Comparison of ENCODE assay signal across 19 cellular contexts in genomic region chr2:33014268-33014667, GRCh38.
DNase-seq lines count a peak whose midpoint lies in the region; ATAC-seq, FAIRE-seq and TF ChIP-seq lines count a peak whose summit lies in the region.
"Had no signal": no experiment of that assay in that cellular context is flagged by ENCODE, and none has a peak within 500 bp of the region (broad histone marks: within the 10 kb centered on the region; RNA-seq: fewer than 3 reads in every experiment).

No MANE protein-coding gene starts in this region.

- in situ Hi-C loops in brain microvascular endothelial cell (cut with HindIII; ENCODE audit: low pct_ligation_motif_present, low sequenced_read_pairs) (no loop called here), GM13977 (cut with MboI; ENCODE audit: low pct_unique_long_range_greater_than_20kb, low sequenced_read_pairs, unreplicated experiment) (no loop called here)

- TF ChIP-seq CTCF in cardiac muscle cell (IDR thresholded peaks at IDR 0.05; ENCODE audit: low read depth, low read length) (no peak), brain microvascular endothelial cell (IDR thresholded peaks at IDR 0.05; ENCODE audit: low read depth, low read length, missing control alignments) (no peak), GM13977 (IDR thresholded peaks at IDR 0.05; ENCODE audit: extremely low read depth, insufficient read depth, missing control alignments) (no peak)

- H3K4me1 ChIP-seq in cardiac muscle cell (ENCODE audit: low read depth) = peaks cover 67% of the 10 kb centered on the region
- H3K4me1 ChIP-seq in small intestine (ENCODE audit: control insufficient read depth in 2 of 2, insufficient read depth in 1 of 2, low read depth in 1 of 2, low read length in 1 of 2) = peaks cover 10 to 12% of the 10 kb centered on the region in 2 donors

- H3K27me3 ChIP-seq in cardiac muscle cell (no peaks in the 10 kb centered on the region), brain microvascular endothelial cell (replicated peaks) (no peaks in the 10 kb centered on the region), small intestine (ENCODE audit: control insufficient read depth in 2 of 2, insufficient read depth in 2 of 2, low read length in 2 of 2) (no peaks in the 10 kb centered on the region)
- H3K27me3 ChIP-seq: MG63, Peyer's patch had no signal

- H3K4me3 ChIP-seq in cardiac muscle cell = no peak overlapping the region
- H3K4me3 ChIP-seq in brain microvascular endothelial cell (ENCODE audit: low read depth, low read length) = no peak overlapping the region
- no peak overlapping the region for H3K4me3 ChIP-seq in small intestine (ENCODE audit: low read depth in 1 of 2, low read length in 2 of 2)
- H3K4me3 ChIP-seq: GM12878, MG63, Peyer's patch had no signal

- no peak for FAIRE-seq in small intestine (lab: Jason Lieb, UNC)
- FAIRE-seq: GM12878, HTR-8/SVneo, urothelium cell line had no signal

- DNase-seq in cardiac muscle cell (ENCODE audit: low read depth in 1 of 2, low spot score in 1 of 2) (no peak), left cardiac atrium (no peak), brain microvascular endothelial cell (no peak), left kidney (ENCODE audit: low read depth, low spot score) (peak; percentile 12), small intestine (peak; percentile 48), GM13977 (ENCODE audit: low spot score) (no peak), retina (no peak), SW480 (ENCODE audit: low spot score) (no peak)
- DNase-seq: amygdala; CD4-positive, alpha-beta memory T cell; GOT3; MG63; NCI-H2029; Peyer's patch; stimulated activated CD4-positive, alpha-beta T cell treated with anti-CD3 and anti-CD28 coated beads, Interleukin-12 subunit alpha, Interleukin-12 subunit beta, amount 100 ng/mL, for 4 hours; T-cell had no signal

- peak overlapping the region; percentile 94 for H3K27ac ChIP-seq in cardiac muscle cell
- H3K27ac ChIP-seq in brain microvascular endothelial cell = peak overlapping the region; percentile 70
- no peak overlapping the region for H3K27ac ChIP-seq in small intestine (ENCODE audit: low read depth in 1 of 2, low read length in 1 of 2)

- intact Hi-C loops in left cardiac atrium (cut with DNase I) = loop anchor here in 1 of 2 donors (10.0 kb wide), 1 partner anchor 69 kb away; the partner anchor contains the start of gene LTBP1

- H3K36me3 ChIP-seq in cardiac muscle cell = no peaks in the 10 kb centered on the region
- no peaks in the 10 kb centered on the region for H3K36me3 ChIP-seq in brain microvascular endothelial cell (replicated peaks)
- H3K36me3 ChIP-seq in small intestine (ENCODE audit: control insufficient read depth in 2 of 2, insufficient read depth in 2 of 2, low read length in 2 of 2) = no peaks in the 10 kb centered on the region
- H3K36me3 ChIP-seq: MG63, Peyer's patch had no signal

- H3K9me3 ChIP-seq in cardiac muscle cell (ENCODE audit: low read depth) (no peaks in the 10 kb centered on the region), small intestine (ENCODE audit: control insufficient read depth, low read depth) (no peaks in the 10 kb centered on the region)
- H3K9me3 ChIP-seq: MG63 had no signal

- 22 to 63% (median 26%) methylated on average over 2 of the region's 2 CpGs for WGBS in small intestine, 3 donors

- ATAC-seq in left cardiac atrium = no peak
- ATAC-seq: GM12878, T-cell had no signal

Comparison
In these comparisons a context has a peak if more than half of its experiments do, and no peak if none do; other contexts are left out.
1. DNase-seq: peak in left kidney (single experiment) and small intestine (single experiment); none in cardiac muscle cell (0 of 2), left cardiac atrium (single experiment), brain microvascular endothelial cell (single experiment), GM13977 (single experiment), retina (single experiment) and SW480 (single experiment).
2. H3K27ac ChIP-seq: peak in cardiac muscle cell (single experiment) and brain microvascular endothelial cell (single experiment); none in small intestine (0 of 2).